ENCODE assay signal across 16 cellular contexts in genomic region chr18:72458256-72458655, GRCh38.
A peak's percentile ranks its signal among the peaks of the same experiment; 100 is the strongest.
DNase-seq lines count a peak whose midpoint lies in the region; ATAC-seq and TF ChIP-seq lines count a peak whose summit lies in the region.
"Had no signal": no experiment of that assay in that cellular context is flagged by ENCODE, and none has a peak within 500 bp of the region (broad histone marks: within the 10 kb centered on the region; RNA-seq: fewer than 3 reads in every experiment).

No MANE protein-coding gene starts in this region.

- in situ Hi-C loops in ACHN (cut with HindIII; ENCODE audit: low pct_ligation_motif_present, low pct_unique_long_range_greater_than_20kb, low sequenced_read_pairs) = no loop called here

- no peak for ATAC-seq in SK-N-SH treated with all-trans-retinoic acid at 6 μM for 48 hours
- ATAC-seq in GM21528 (IDR thresholded peaks at IDR 0.05; ENCODE audit: low FRiP score, unreplicated experiment) = no peak

- DNase-seq in ACHN = peak; percentile 53
- peak; percentile 27 for DNase-seq in fibroblast of peridontal ligament (ENCODE audit: extremely low read depth)
- peak; percentile 7 for DNase-seq in myocyte (ENCODE audit: low read depth)
- DNase-seq in NCI-H2081 treated with DMSO at 0.1 percent for 48 hours (lab: John Stamatoyannopoulos, UW) = no peak
- DNase-seq in DMS79 (lab: John Stamatoyannopoulos, UW) = no peak
- DNase-seq in dedifferentiated amniotic fluid mesenchymal stem cell (ENCODE audit: extremely low spot score) = no peak
- DNase-seq: CD8-positive, alpha-beta memory T cell; NCI-H1092 treated with DMSO at 0.1 percent for 48 hours; NCI-H146; NCI-H2029 treated with DMSO at 0.1 percent for 48 hours; NCI-H524; NCI-H82; RPMI8226; SHP77 treated with DMSO at 0.1 percent for 48 hours had no signal

TF ChIP-seq in SK-N-SH treated with all-trans-retinoic acid at 6 μM for 48 hours, 23 proteins besides CTCF, POLR2A, EP300 and RAD21:
- TF ChIP-seq BACH2 (CRISPR knock-in tag; IDR thresholded peaks at IDR 0.05; ENCODE audit: borderline replicate concordance) = no peak
- TF ChIP-seq ARNTL (CRISPR knock-in tag; IDR thresholded peaks at IDR 0.05; ENCODE audit: borderline replicate concordance, low read depth) = no peak
- no peak for TF ChIP-seq ZFP3 (CRISPR knock-in tag; IDR thresholded peaks at IDR 0.05)
- no peak for TF ChIP-seq GLIS3 (CRISPR knock-in tag; IDR thresholded peaks at IDR 0.05)
- no peak for TF ChIP-seq ZFP30 (CRISPR knock-in tag; IDR thresholded peaks at IDR 0.05)
- no peak for TF ChIP-seq TCF4 (CRISPR knock-in tag; IDR thresholded peaks at IDR 0.05; ENCODE audit: borderline replicate concordance)
- TF ChIP-seq ISL1 (CRISPR knock-in tag; IDR thresholded peaks at IDR 0.05) = peak; percentile 63
- TF ChIP-seq, protein P1, sequence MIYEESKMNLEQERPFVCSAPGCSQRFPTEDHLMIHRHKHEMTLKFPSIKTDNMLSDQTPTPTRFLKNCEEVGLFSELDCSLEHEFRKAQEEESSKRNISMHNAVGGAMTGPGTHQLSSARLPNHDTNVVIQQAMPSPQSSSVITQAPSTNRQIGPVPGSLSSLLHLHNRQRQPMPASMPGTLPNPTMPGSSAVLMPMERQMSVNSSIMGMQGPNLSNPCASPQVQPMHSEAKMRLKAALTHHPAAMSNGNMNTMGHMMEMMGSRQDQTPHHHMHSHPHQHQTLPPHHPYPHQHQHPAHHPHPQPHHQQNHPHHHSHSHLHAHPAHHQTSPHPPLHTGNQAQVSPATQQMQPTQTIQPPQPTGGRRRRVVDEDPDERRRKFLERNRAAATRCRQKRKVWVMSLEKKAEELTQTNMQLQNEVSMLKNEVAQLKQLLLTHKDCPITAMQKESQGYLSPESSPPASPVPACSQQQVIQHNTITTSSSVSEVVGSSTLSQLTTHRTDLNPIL (CRISPR knock-in tag; IDR thresholded peaks at IDR 0.05; ENCODE audit: low read depth) = peak; percentile 35; the same call in 1 of the 2 replicates
- TF ChIP-seq ZNF8 (CRISPR knock-in tag; IDR thresholded peaks at IDR 0.05) = no peak
- no peak for TF ChIP-seq CSRNP3 (CRISPR knock-in tag; IDR thresholded peaks at IDR 0.05)
- no peak for TF ChIP-seq ZNF565 (CRISPR knock-in tag; conservative IDR thresholded peaks at IDR 0.05; ENCODE audit: low read depth)
- no peak for TF ChIP-seq RARB (CRISPR knock-in tag; IDR thresholded peaks at IDR 0.05)
- TF ChIP-seq TOX (CRISPR knock-in tag; IDR thresholded peaks at IDR 0.05; ENCODE audit: borderline replicate concordance) = no peak; the same call in 1 of the 2 replicates
- no peak for TF ChIP-seq ZC3H10 (CRISPR knock-in tag; IDR thresholded peaks at IDR 0.05)
- TF ChIP-seq CSDC2 (CRISPR knock-in tag; IDR thresholded peaks at IDR 0.05) = no peak
- TF ChIP-seq ZNF70 (CRISPR knock-in tag; IDR thresholded peaks at IDR 0.05) = no peak
- no peak for TF ChIP-seq OSR1 (CRISPR knock-in tag; IDR thresholded peaks at IDR 0.05)

Comparison
In these comparisons a context has a peak if more than half of its experiments do, and no peak if none do; other contexts are left out.
1. DNase-seq: peak in ACHN (single experiment), fibroblast of peridontal ligament (single experiment) and myocyte (single experiment); none in NCI-H2081 treated with DMSO at 0.1 percent for 48 hours (single experiment), DMS79 (single experiment) and dedifferentiated amniotic fluid mesenchymal stem cell (single experiment).